Comparison of ENCODE assay signal across 1 cellular context in genomic region chr2:105736145-105736544, GRCh38.
TF ChIP-seq lines count a peak whose summit lies in the region.

No MANE protein-coding gene starts in this region.

TF ChIP-seq in GM23338, 12 proteins besides CTCF, POLR2A, EP300 and RAD21 (continued from another document):
- TF ChIP-seq, protein P1, sequence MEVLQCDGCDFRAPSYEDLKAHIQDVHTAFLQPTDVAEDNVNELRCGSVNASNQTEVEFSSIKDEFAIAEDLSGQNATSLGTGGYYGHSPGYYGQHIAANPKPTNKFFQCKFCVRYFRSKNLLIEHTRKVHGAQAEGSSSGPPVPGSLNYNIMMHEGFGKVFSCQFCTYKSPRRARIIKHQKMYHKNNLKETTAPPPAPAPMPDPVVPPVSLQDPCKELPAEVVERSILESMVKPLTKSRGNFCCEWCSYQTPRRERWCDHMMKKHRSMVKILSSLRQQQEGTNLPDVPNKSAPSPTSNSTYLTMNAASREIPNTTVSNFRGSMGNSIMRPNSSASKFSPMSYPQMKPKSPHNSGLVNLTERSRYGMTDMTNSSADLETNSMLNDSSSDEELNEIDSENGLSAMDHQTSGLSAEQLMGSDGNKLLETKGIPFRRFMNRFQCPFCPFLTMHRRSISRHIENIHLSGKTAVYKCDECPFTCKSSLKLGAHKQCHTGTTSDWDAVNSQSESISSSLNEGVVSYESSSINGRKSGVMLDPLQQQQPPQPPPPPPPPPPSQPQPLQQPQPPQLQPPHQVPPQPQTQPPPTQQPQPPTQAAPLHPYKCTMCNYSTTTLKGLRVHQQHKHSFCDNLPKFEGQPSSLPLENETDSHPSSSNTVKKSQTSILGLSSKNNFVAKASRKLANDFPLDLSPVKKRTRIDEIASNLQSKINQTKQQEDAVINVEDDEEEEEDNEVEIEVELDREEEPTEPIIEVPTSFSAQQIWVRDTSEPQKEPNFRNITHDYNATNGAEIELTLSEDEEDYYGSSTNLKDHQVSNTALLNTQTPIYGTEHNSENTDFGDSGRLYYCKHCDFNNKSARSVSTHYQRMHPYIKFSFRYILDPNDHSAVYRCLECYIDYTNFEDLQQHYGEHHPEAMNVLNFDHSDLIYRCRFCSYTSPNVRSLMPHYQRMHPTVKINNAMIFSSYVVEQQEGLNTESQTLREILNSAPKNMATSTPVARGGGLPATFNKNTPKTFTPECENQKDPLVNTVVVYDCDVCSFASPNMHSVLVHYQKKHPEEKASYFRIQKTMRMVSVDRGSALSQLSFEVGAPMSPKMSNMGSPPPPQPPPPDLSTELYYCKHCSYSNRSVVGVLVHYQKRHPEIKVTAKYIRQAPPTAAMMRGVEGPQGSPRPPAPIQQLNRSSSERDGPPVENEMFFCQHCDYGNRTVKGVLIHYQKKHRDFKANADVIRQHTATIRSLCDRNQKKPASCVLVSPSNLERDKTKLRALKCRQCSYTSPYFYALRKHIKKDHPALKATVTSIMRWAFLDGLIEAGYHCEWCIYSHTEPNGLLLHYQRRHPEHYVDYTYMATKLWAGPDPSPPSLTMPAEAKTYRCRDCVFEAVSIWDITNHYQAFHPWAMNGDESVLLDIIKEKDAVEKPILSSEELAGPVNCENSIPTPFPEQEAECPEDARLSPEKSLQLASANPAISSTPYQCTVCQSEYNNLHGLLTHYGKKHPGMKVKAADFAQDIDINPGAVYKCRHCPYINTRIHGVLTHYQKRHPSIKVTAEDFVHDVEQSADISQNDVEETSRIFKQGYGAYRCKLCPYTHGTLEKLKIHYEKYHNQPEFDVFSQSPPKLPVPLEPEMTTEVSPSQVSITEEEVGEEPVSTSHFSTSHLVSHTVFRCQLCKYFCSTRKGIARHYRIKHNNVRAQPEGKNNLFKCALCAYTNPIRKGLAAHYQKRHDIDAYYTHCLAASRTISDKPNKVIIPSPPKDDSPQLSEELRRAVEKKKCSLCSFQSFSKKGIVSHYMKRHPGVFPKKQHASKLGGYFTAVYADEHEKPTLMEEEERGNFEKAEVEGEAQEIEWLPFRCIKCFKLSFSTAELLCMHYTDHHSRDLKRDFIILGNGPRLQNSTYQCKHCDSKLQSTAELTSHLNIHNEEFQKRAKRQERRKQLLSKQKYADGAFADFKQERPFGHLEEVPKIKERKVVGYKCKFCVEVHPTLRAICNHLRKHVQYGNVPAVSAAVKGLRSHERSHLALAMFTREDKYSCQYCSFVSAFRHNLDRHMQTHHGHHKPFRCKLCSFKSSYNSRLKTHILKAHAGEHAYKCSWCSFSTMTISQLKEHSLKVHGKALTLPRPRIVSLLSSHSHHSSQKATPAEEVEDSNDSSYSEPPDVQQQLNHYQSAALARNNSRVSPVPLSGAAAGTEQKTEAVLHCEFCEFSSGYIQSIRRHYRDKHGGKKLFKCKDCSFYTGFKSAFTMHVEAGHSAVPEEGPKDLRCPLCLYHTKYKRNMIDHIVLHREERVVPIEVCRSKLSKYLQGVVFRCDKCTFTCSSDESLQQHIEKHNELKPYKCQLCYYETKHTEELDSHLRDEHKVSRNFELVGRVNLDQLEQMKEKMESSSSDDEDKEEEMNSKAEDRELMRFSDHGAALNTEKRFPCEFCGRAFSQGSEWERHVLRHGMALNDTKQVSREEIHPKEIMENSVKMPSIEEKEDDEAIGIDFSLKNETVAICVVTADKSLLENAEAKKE (CRISPR knock-in tag; IDR thresholded peaks at IDR 0.05), result no peak
- no peak for TF ChIP-seq JUNB (IDR thresholded peaks at IDR 0.05; ENCODE audit: unreplicated experiment)
- TF ChIP-seq EZH2 (IDR thresholded peaks at IDR 0.05; ENCODE audit: low read depth, unreplicated experiment), result no peak
- TF ChIP-seq CREB1 (CRISPR knock-in tag; IDR thresholded peaks at IDR 0.05; ENCODE audit: low read depth), result no peak
- TF ChIP-seq EZH2phosphoT487 (IDR thresholded peaks at IDR 0.05; ENCODE audit: unreplicated experiment), result no peak
